ENCODE assay signal across 14 cellular contexts in the genomic region with DNA sequence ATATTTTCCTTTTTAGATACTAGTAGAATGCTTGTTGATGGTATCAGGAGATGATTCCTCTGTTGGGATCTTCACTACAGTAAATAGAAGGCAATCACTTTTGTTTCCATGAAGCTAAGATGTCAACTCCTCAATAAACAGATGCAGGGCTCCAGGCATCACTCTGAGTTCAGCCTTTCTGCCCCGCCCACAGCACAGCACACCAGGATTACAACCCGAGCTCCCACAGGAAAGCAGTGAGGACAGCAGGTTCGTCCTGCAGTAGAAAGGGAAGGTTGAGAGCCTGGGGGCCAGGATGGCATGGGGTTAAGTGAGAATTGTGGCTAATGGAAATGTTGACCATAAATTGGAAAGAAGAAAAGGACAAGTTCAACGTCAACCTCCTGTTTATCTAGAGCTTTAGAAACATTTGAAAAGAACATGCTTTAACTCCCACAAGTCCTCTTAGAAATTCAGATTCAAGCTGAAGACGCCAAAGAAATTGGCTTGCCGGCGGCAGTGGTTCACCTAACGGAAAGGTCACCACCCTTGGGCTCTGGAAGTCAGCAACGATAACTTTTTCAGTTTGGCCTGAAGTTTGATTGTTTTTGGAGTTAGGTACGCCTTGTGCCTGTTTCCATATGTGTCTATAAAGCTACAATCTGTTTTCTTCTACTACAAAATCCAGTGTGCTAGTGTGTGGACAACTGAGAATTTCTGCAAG.
DNase-seq lines count a peak whose midpoint lies in the region; ATAC-seq lines count a peak whose summit lies in the region.
"Had no signal": no experiment of that assay in that cellular context is flagged by ENCODE, and none has a peak within 500 bp of the region (broad histone marks: within the 10 kb centered on the region; RNA-seq: fewer than 3 reads in every experiment).

No MANE protein-coding gene starts in this region.

- ATAC-seq in Right ventricle myocardium inferior, result peak; percentile 78
- peak; percentile 69 for ATAC-seq in left ventricle myocardium superior
- ATAC-seq in sciatic nerve, result peak; percentile 92

- H3K27ac Mint-ChIP-seq in activated T-helper 2 cell treated with anti-CD3 and anti-CD28 coated beads, Interferon-gamma antibody, Interleukin-2, Interleukin-4, amounts not matched to agents 10 μg/mL and 5 μg/mL and 100 μg/mL, durations not matched to agents 14 hours and 24 hours and 36 hours, result no peak overlapping the region
- H3K27ac Mint-ChIP-seq: CD8-positive, alpha-beta memory T cell had no signal

- no peaks in the 10 kb centered on the region for H3K9me3 Mint-ChIP-seq in activated T-helper 2 cell treated with anti-CD3 and anti-CD28 coated beads, Interferon-gamma antibody, Interleukin-2, Interleukin-4, amounts not matched to agents 10 μg/mL and 5 μg/mL and 100 μg/mL, durations not matched to agents 14 hours and 24 hours and 36 hours

- H3K4me1 Mint-ChIP-seq in activated T-helper 2 cell treated with anti-CD3 and anti-CD28 coated beads, Interferon-gamma antibody, Interleukin-2, Interleukin-4, amounts not matched to agents 10 μg/mL and 5 μg/mL and 100 μg/mL, durations not matched to agents 14 hours and 24 hours and 36 hours (ENCODE audit: low read depth), result peaks cover 4% of the 10 kb centered on the region

- no peak overlapping the region for H3K4me3 Mint-ChIP-seq in activated T-helper 2 cell treated with anti-CD3 and anti-CD28 coated beads, Interferon-gamma antibody, Interleukin-2, Interleukin-4, amounts not matched to agents 10 μg/mL and 5 μg/mL and 100 μg/mL, durations not matched to agents 14 hours and 24 hours and 36 hours (ENCODE audit: low read depth)
- H3K4me3 Mint-ChIP-seq: CD8-positive, alpha-beta memory T cell had no signal

- intact Hi-C loops in Right ventricle myocardium inferior (cut with DNase I) (no loop called here), cardiac septum (cut with DNase I) (no loop called here), left ventricle myocardium superior (cut with micrococcal nuclease) (no loop called here), sciatic nerve (cut with DNase I) (no loop called here)
- intact Hi-C loops in activated T-helper 2 cell treated with anti-CD3 and anti-CD28 coated beads, Interferon-gamma antibody, Interleukin-2, Interleukin-4, amounts not matched to agents 10 μg/mL and 5 μg/mL and 100 μg/mL, durations not matched to agents 14 hours and 24 hours and 36 hours (cut with micrococcal nuclease), result no loop called here

- H3K36me3 Mint-ChIP-seq in activated T-helper 2 cell treated with anti-CD3 and anti-CD28 coated beads, Interferon-gamma antibody, Interleukin-2, Interleukin-4, amounts not matched to agents 10 μg/mL and 5 μg/mL and 100 μg/mL, durations not matched to agents 14 hours and 24 hours and 36 hours (ENCODE audit: low read depth), result no peaks in the 10 kb centered on the region

- H3K27me3 Mint-ChIP-seq in activated T-helper 2 cell treated with anti-CD3 and anti-CD28 coated beads, Interferon-gamma antibody, Interleukin-2, Interleukin-4, amounts not matched to agents 10 μg/mL and 5 μg/mL and 100 μg/mL, durations not matched to agents 14 hours and 24 hours and 36 hours (ENCODE audit: low read depth), result peaks cover 32% of the 10 kb centered on the region

- DNase-seq in Right ventricle myocardium inferior (ENCODE audit: missing footprints), result no peak
- DNase-seq in cardiac septum (ENCODE audit: low spot score), result no peak
- peak; percentile 49 for DNase-seq in left ventricle myocardium superior
- DNase-seq in sciatic nerve (ENCODE audit: low spot score), result no peak
- no peak for DNase-seq in SIG-M5 treated with dmso at 0.1 percent for 504 hours (lab: John Stamatoyannopoulos, UW; ENCODE audit: unreplicated experiment)
- no peak for DNase-seq in NCI-H226
- DNase-seq in KBM-7, result no peak
- DNase-seq in activated T-helper 2 cell treated with anti-CD3 and anti-CD28 coated beads, Interferon-gamma antibody, Interleukin-2, Interleukin-4, amounts not matched to agents 10 μg/mL and 5 μg/mL and 100 μg/mL, durations not matched to agents 14 hours and 24 hours and 36 hours (ENCODE audit: low spot score), result no peak
- DNase-seq: AML-193; Caco-2; CD8-positive, alpha-beta memory T cell; DMS53; GF-D8; GM23248 had no signal

- in situ Hi-C loops in KBM-7 (cut with MboI; ENCODE audit: low pct_unique_long_range_greater_than_20kb, low sequenced_read_pairs), result no loop called here
